Comparison of ENCODE assay signal across 13 cellular contexts in genomic region chr4:61462451-61463326, GRCh38.
DNase-seq lines count a peak whose midpoint lies in the region; ATAC-seq and TF ChIP-seq lines count a peak whose summit lies in the region.
"Had no signal": no experiment of that assay in that cellular context is flagged by ENCODE, and none has a peak within 500 bp of the region (broad histone marks: within the 10 kb centered on the region; RNA-seq: fewer than 3 reads in every experiment).

No MANE protein-coding gene starts in this region.

- no peak for TF ChIP-seq POLR2A in uterus (IDR thresholded peaks at IDR 0.05)

- ATAC-seq in mucosa of descending colon (peak; percentile 18), GM21381 (IDR thresholded peaks at IDR 0.05; ENCODE audit: unreplicated experiment) (no peak)

- peak overlapping the region; percentile 46 for H3K27ac Mint-ChIP-seq in chondrocyte (ENCODE audit: unreplicated experiment)
- H3K27ac Mint-ChIP-seq: activated naive CD4-positive, alpha-beta T cell treated with anti-CD3 and anti-CD28 coated beads, Interleukin-2, amount 50 U/mL, for 24 hours; HFFc6 had no signal

- no peak overlapping the region for H3K4me3 ChIP-seq in mucosa of descending colon
- H3K4me3 ChIP-seq in coronary artery = no peak overlapping the region
- no peak overlapping the region for H3K4me3 ChIP-seq in uterus

- H3K9me3 Mint-ChIP-seq in chondrocyte (ENCODE audit: low read depth) = no peaks in the 10 kb centered on the region

- H3K27me3 ChIP-seq in uterus = no peaks in the 10 kb centered on the region
- H3K27me3 ChIP-seq: BE2C had no signal

- H3K27ac ChIP-seq in coronary artery = no peak overlapping the region
- H3K27ac ChIP-seq in uterus = peak overlapping the region in 1 of 2 donors; percentile 14

- TF ChIP-seq CTCF in chondrocyte (IDR thresholded peaks at IDR 0.05) (no peak), mucosa of descending colon (IDR thresholded peaks at IDR 0.05) (no peak), coronary artery (IDR thresholded peaks at IDR 0.05) (no peak), uterus (IDR thresholded peaks at IDR 0.05) (no peak)

- H3K36me3 ChIP-seq in mucosa of descending colon (ENCODE audit: low read depth) = no peaks in the 10 kb centered on the region
- no peaks in the 10 kb centered on the region for H3K36me3 ChIP-seq in uterus
- H3K36me3 ChIP-seq: BE2C had no signal

- H3K36me3 Mint-ChIP-seq in chondrocyte (ENCODE audit: low read depth) = no peaks in the 10 kb centered on the region
- H3K36me3 Mint-ChIP-seq: activated naive CD4-positive, alpha-beta T cell treated with anti-CD3 and anti-CD28 coated beads, Interleukin-2, amount 50 U/mL, for 24 hours had no signal

- DNase-seq in COLO829 (ENCODE audit: low spot score) = peak; percentile 53
- peak; percentile 5 for DNase-seq in NCI-H69 (lab: John Stamatoyannopoulos, UW)
- DNase-seq in chondrocyte (ENCODE audit: low spot score) = no peak
- no peak for DNase-seq in mucosa of descending colon
- no peak for DNase-seq in NCI-H510A treated with DMSO at 0.1 percent for 48 hours (lab: John Stamatoyannopoulos, UW)
- DNase-seq in coronary artery (ENCODE audit: low spot score) = no peak
- DNase-seq in uterus = no peak
- DNase-seq: BE2C; HFFc6; kidney; stimulated activated naive CD4-positive, alpha-beta T cell treated with Interleukin-2 at 50 U/mL for 16 hours had no signal

- H3K4me1 ChIP-seq in mucosa of descending colon (ENCODE audit: low read depth) (no peaks in the 10 kb centered on the region), uterus (no peaks in the 10 kb centered on the region)
- H3K4me1 ChIP-seq: BE2C had no signal

- H3K4me1 Mint-ChIP-seq in chondrocyte (ENCODE audit: low read depth) = peaks cover 12% of the 10 kb centered on the region
- H3K4me1 Mint-ChIP-seq: activated naive CD4-positive, alpha-beta T cell treated with anti-CD3 and anti-CD28 coated beads, Interleukin-2, amount 50 U/mL, for 24 hours had no signal

- no peaks in the 10 kb centered on the region for H3K27me3 Mint-ChIP-seq in chondrocyte (ENCODE audit: low read depth)
- H3K27me3 Mint-ChIP-seq: activated naive CD4-positive, alpha-beta T cell treated with anti-CD3 and anti-CD28 coated beads, Interleukin-2, amount 50 U/mL, for 24 hours had no signal

- H3K4me3 Mint-ChIP-seq in chondrocyte (ENCODE audit: unreplicated experiment) = no peak overlapping the region
- H3K4me3 Mint-ChIP-seq: activated naive CD4-positive, alpha-beta T cell treated with anti-CD3 and anti-CD28 coated beads, Interleukin-2, amount 50 U/mL, for 24 hours; HFFc6 had no signal

- intact Hi-C loops in mucosa of descending colon (cut with DNase I, micrococcal nuclease) (no loop called here), uterus (cut with DNase I; ENCODE audit: low total_unique reads) (no loop called here)

- no peaks in the 10 kb centered on the region for H3K9me3 ChIP-seq in mucosa of descending colon
- H3K9me3 ChIP-seq in uterus = no peaks in the 10 kb centered on the region
- H3K9me3 ChIP-seq: BE2C had no signal

Comparison
In these comparisons a context has a peak if more than half of its experiments do, and no peak if none do; other contexts are left out.
1. DNase-seq: peak in COLO829 (single experiment) and NCI-H69 (single experiment); none in chondrocyte (single experiment), mucosa of descending colon (0 of 3), NCI-H510A treated with DMSO at 0.1 percent for 48 hours (single experiment), coronary artery (single experiment) and uterus (0 of 2).